In genomic region chr3:142961539-142961938, GRCh38 we compare ENCODE assay signal across 1 cellular context.
TF ChIP-seq lines count a peak whose summit lies in the region.

No MANE protein-coding gene starts in this region.

TF ChIP-seq in GM23338, 12 proteins besides CTCF, POLR2A, EP300 and RAD21 (continued from another document):
- TF ChIP-seq REST (IDR thresholded peaks at IDR 0.05; ENCODE audit: unreplicated experiment) (no peak), STAT1 (IDR thresholded peaks at IDR 0.05; ENCODE audit: unreplicated experiment) (no peak), JUNB (IDR thresholded peaks at IDR 0.05; ENCODE audit: unreplicated experiment) (no peak), ZNF114 (CRISPR knock-in tag; IDR thresholded peaks at IDR 0.05) (no peak), CREB1 (CRISPR knock-in tag; IDR thresholded peaks at IDR 0.05; ENCODE audit: low read depth) (no peak), ZNF331 (CRISPR knock-in tag; IDR thresholded peaks at IDR 0.05; ENCODE audit: low read depth) (no peak), NANOG (IDR thresholded peaks at IDR 0.05; ENCODE audit: borderline replicate concordance) (no peak), EZH2phosphoT487 (IDR thresholded peaks at IDR 0.05; ENCODE audit: unreplicated experiment) (no peak), ZNF462 (CRISPR knock-in tag; IDR thresholded peaks at IDR 0.05) (no peak), POLR2AphosphoS5 (IDR thresholded peaks at IDR 0.05; ENCODE audit: low read depth) (no peak), EZH2 (IDR thresholded peaks at IDR 0.05; ENCODE audit: low read depth, unreplicated experiment) (no peak)
TF ChIP-seq in GM23338: peak in this region for 0.
